Comparison of ENCODE assay signal across 17 cellular contexts in genomic region chr16:84495506-84495905, GRCh38.
"Had no signal": no experiment of that assay in that cellular context is flagged by ENCODE, and none has a peak within 500 bp of the region (broad histone marks: within the 10 kb centered on the region; RNA-seq: fewer than 3 reads in every experiment).

No MANE protein-coding gene starts in this region.

- H3K4me3 Mint-ChIP-seq: immature natural killer cell; naive thymus-derived CD4-positive, alpha-beta T cell; type B pancreatic cell had no signal

- H3K4me1 Mint-ChIP-seq: immature natural killer cell; naive thymus-derived CD4-positive, alpha-beta T cell had no signal

- H3K4me1 ChIP-seq: right atrium auricular region, sigmoid colon, uterus had no signal

- H3K27me3 ChIP-seq: esophagus squamous epithelium, neutrophil, right atrium auricular region, sigmoid colon, uterus had no signal

- H3K36me3 ChIP-seq: uterus had no signal

- H3K27me3 Mint-ChIP-seq: naive thymus-derived CD4-positive, alpha-beta T cell; type B pancreatic cell had no signal

- ATAC-seq: left ventricle myocardium superior; naive thymus-derived CD4-positive, alpha-beta T cell had no signal

- H3K27ac ChIP-seq: esophagus squamous epithelium, neutrophil, right atrium auricular region, sigmoid colon, skin epidermis, uterus had no signal

- H3K27ac Mint-ChIP-seq: immature natural killer cell; naive thymus-derived CD4-positive, alpha-beta T cell; type B pancreatic cell had no signal

- H3K4me3 ChIP-seq: esophagus squamous epithelium, lung, right atrium auricular region, sigmoid colon, skin epidermis, uterus had no signal

- DNase-seq: effector memory CD4-positive, alpha-beta T cell; esophagus squamous epithelium; foreskin fibroblast; immature natural killer cell; left ventricle myocardium superior; mesendoderm; sigmoid colon; stimulated activated CD4-positive, alpha-beta T cell treated with anti-CD3 and anti-CD28 coated beads, Interleukin-2, amount 100 ng/mL, for 24 hours; stimulated activated CD4-positive, alpha-beta T cell treated with anti-CD3 and anti-CD28 coated beads, Interleukin-4, amount 100 ng/mL, for 4 hours; stimulated activated naive CD4-positive, alpha-beta T cell; uterus had no signal

- H3K9me3 ChIP-seq: esophagus squamous epithelium, right atrium auricular region had no signal
